Comparison of ENCODE assay signal across 17 cellular contexts in genomic region chr11:59180168-59180567, GRCh38.
A peak's percentile ranks its signal among the peaks of the same experiment; 100 is the strongest.
DNase-seq lines count a peak whose midpoint lies in the region; ATAC-seq lines count a peak whose summit lies in the region.
"Had no signal": no experiment of that assay in that cellular context is flagged by ENCODE, and none has a peak within 500 bp of the region (broad histone marks: within the 10 kb centered on the region; RNA-seq: fewer than 3 reads in every experiment).

No MANE protein-coding gene starts in this region.

- H3K27ac ChIP-seq in caudate nucleus (ENCODE audit: low read depth, low read length) (peak overlapping the region; percentile 32), substantia nigra (ENCODE audit: low read depth, low read length, poor library complexity, severe bottlenecking) (peak overlapping the region; percentile 75)
- H3K27ac ChIP-seq: A549, C4-2B had no signal

- DNase-seq in caudate nucleus (lab: John Stamatoyannopoulos, UW) (peak in 29 of 61 donors; percentile 14 to 76 (median 38)), hippocampal formation (lab: John Stamatoyannopoulos, UW) (peak; percentile 57 to 81), nucleus accumbens (lab: John Stamatoyannopoulos, UW) (peak in 30 of 56 donors; percentile 10 to 83 (median 46)), substantia nigra (lab: John Stamatoyannopoulos, UW) (peak in 15 of 49 donors; percentile 13 to 65 (median 40)), GM19240 (ENCODE audit: insufficient read length, low spot score) (no peak)
- DNase-seq: DMS 273 treated with DMSO at 0.1 percent for 48 hours, DND-41, Kasumi-1, MG63, NCI-H1105, NCI-H2081 treated with DMSO at 0.1 percent for 48 hours had no signal

- ATAC-seq in HG02610 (IDR thresholded peaks at IDR 0.05; ENCODE audit: unreplicated experiment) (no peak), GM18520 (IDR thresholded peaks at IDR 0.05; ENCODE audit: unreplicated experiment) (no peak), GM18867 (IDR thresholded peaks at IDR 0.05; ENCODE audit: unreplicated experiment) (no peak)
- ATAC-seq: A549, Right ventricle myocardium inferior had no signal
